Comparison of ENCODE assay signal across 1 cellular context in the genomic region with DNA sequence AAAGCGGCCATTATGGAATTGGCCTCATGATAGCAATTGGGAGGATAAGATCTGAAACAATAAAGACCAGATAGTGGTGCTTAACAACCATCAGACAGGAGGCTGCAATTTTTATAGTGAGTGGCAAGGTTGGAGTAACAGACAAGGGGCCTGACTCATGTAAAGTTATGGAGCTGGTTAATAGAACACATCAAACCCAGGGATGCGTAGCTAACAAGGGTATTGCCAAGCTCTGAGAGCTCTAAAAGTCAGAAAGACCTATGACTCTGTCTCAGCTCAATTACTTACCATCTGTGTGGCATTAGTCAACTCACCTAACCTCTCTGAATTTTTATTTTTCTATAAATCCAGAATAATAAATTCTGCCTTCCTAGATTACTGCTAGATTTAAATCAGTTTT.
TF ChIP-seq lines count a peak whose summit lies in the region.

No MANE protein-coding gene starts in this region.

TF ChIP-seq in H1, 55 proteins besides CTCF, POLR2A, EP300 and RAD21 (continued from another document):
- no peak for TF ChIP-seq TAF7 (optimal IDR thresholded peaks at IDR 0.05; ENCODE audit: borderline replicate concordance, low read depth, low read length)
- no peak for TF ChIP-seq FOSL1 (IDR thresholded peaks at IDR 0.05; ENCODE audit: insufficient read depth, low read depth, low read length)
- no peak for TF ChIP-seq CREB1 (IDR thresholded peaks at IDR 0.05)
- no peak for TF ChIP-seq TBP (IDR thresholded peaks at IDR 0.05; ENCODE audit: low read depth, low read length)
